ENCODE assay signal across 11 cellular contexts in genomic region chr20:50504231-50504823, GRCh38. TPM values are rescaled to one million over a fixed set of nuclear protein-coding genes. Genes with fewer than 3 reads are reported as not detected.
DNase-seq lines count a peak whose midpoint lies in the region; ATAC-seq and TF ChIP-seq lines count a peak whose summit lies in the region.
"Had no signal": no experiment of that assay in that cellular context is flagged by ENCODE, and none has a peak within 500 bp of the region (broad histone marks: within the 10 kb centered on the region; RNA-seq: fewer than 3 reads in every experiment).

No MANE protein-coding gene starts in this region.

- no peaks in the 10 kb centered on the region for H3K27me3 Mint-ChIP-seq in activated naive CD4-positive, alpha-beta T cell treated with anti-CD3 and anti-CD28 coated beads for 36 hours (ENCODE audit: low read depth)

- DNase-seq in AG10803 (ENCODE audit: low read depth) (no peak), M059J (ENCODE audit: low read depth) (peak; percentile 55), dorsolateral prefrontal cortex (no peak), myocyte (ENCODE audit: low read depth) (peak; percentile 33), GM03348 (ENCODE audit: low spot score) (no peak), hippocampal formation (lab: John Stamatoyannopoulos, UW) (no peak)
- no peak for DNase-seq in activated naive CD4-positive, alpha-beta T cell treated with anti-CD3 and anti-CD28 coated beads for 36 hours
- DNase-seq: DMS79, GOT3, NCI-H187 had no signal

- intact Hi-C loops in dorsolateral prefrontal cortex (cut with DNase I) = no loop called here
- intact Hi-C loops in activated naive CD4-positive, alpha-beta T cell treated with anti-CD3 and anti-CD28 coated beads for 36 hours (cut with micrococcal nuclease) = no loop called here

- H3K36me3 Mint-ChIP-seq in activated naive CD4-positive, alpha-beta T cell treated with anti-CD3 and anti-CD28 coated beads for 36 hours (ENCODE audit: low read depth) = no peaks in the 10 kb centered on the region

- peak; percentile 15; the same call in 1 of the 2 replicates for TF ChIP-seq CTCF in AG10803 (conservative IDR thresholded peaks at IDR 0.05; ENCODE audit: low read length)
- peak in 30 of 56 donors; percentile 10 to 58 (median 32) for TF ChIP-seq CTCF in dorsolateral prefrontal cortex (IDR thresholded peaks at IDR 0.05 in 54 of 56, conservative IDR thresholded peaks at IDR 0.05 in 2 of 56; ENCODE audit: low read depth in 1 of 56, partially characterized antibody in 56 of 56)

- H3K9me3 Mint-ChIP-seq in activated naive CD4-positive, alpha-beta T cell treated with anti-CD3 and anti-CD28 coated beads for 36 hours = no peaks in the 10 kb centered on the region

- H3K27ac Mint-ChIP-seq in activated naive CD4-positive, alpha-beta T cell treated with anti-CD3 and anti-CD28 coated beads for 36 hours = no peak overlapping the region

- peak overlapping the region in 2 of 59 donors; percentile 12 to 16 for H3K27ac ChIP-seq in dorsolateral prefrontal cortex

- CTCF ChIA-PET in activated naive CD4-positive, alpha-beta T cell treated with anti-CD3 and anti-CD28 coated beads for 36 hours (lab: Charles Lee) = interaction anchor here (0.8 to 6.0 kb wide), 6 partner anchors 11 to 326 kb away, joined by 3 to 51 read pairs (median 4); no protein-coding TSS in a partner anchor

- peaks cover 15% of the 10 kb centered on the region for H3K4me1 Mint-ChIP-seq in activated naive CD4-positive, alpha-beta T cell treated with anti-CD3 and anti-CD28 coated beads for 36 hours (ENCODE audit: low read depth)

- no peak for ATAC-seq in GM21576 (IDR thresholded peaks at IDR 0.05; ENCODE audit: unreplicated experiment)

- no peak overlapping the region for H3K4me3 Mint-ChIP-seq in activated naive CD4-positive, alpha-beta T cell treated with anti-CD3 and anti-CD28 coated beads for 36 hours

- no peaks in the 10 kb centered on the region for H3K27me3 ChIP-seq in dorsolateral prefrontal cortex

- no peak overlapping the region for H3K4me3 ChIP-seq in AG10803 (ENCODE audit: low read length)
- no peak overlapping the region for H3K4me3 ChIP-seq in dorsolateral prefrontal cortex

RNA-seq across cellular contexts. Expression of gene PTPN1, which starts 5.9 kb away (rescaled TPM):
- total RNA-seq in M059J (2014; rRNA removed; shearing (Covaris generic)) = 62.0 and 84.9 TPM in 2 replicates
- total RNA-seq in dorsolateral prefrontal cortex (10 to 100 TPM; 15.9 to 29.2 (median 22.0) TPM), myocyte (32.4 and 35.4 TPM in 2 replicates)
- 31.6 TPM for polyA plus RNA-seq in myocyte (2012)
- total RNA-seq in activated naive CD4-positive, alpha-beta T cell treated with anti-CD3 and anti-CD28 coated beads for 36 hours = 100 to 1,000 TPM; 111 to 119 TPM

Comparison
In these comparisons a context has a peak if more than half of its experiments do, and no peak if none do; other contexts are left out.
1. DNase-seq: peak in M059J (single experiment) and myocyte (single experiment); none in AG10803 (single experiment), dorsolateral prefrontal cortex (0 of 10), GM03348 (single experiment), hippocampal formation (0 of 2) and activated naive CD4-positive, alpha-beta T cell treated with anti-CD3 and anti-CD28 coated beads for 36 hours (single experiment).